ENCODE assay signal across 8 cellular contexts in genomic region chr1:72283204-72284083, GRCh38. TPM values are rescaled to one million over a fixed set of nuclear protein-coding genes. Genes with fewer than 3 reads are reported as not detected.
DNase-seq lines count a peak whose midpoint lies in the region; ATAC-seq and TF ChIP-seq lines count a peak whose summit lies in the region.

No MANE protein-coding gene starts in this region.

- peaks cover 10% of the 10 kb centered on the region for H3K27me3 ChIP-seq in BE2C
- H3K27me3 ChIP-seq in KMS-11 (ENCODE audit: insufficient read depth, low read depth), result peaks cover 9% of the 10 kb centered on the region; the same call in 1 of the 2 replicates
- no peaks in the 10 kb centered on the region for H3K27me3 ChIP-seq in Peyer's patch
- H3K27me3 ChIP-seq in mammary epithelial cell (ENCODE audit: insufficient read depth, low read length), result no peaks in the 10 kb centered on the region
- H3K27me3 ChIP-seq in iPS-15b (ENCODE audit: control insufficient read depth, insufficient read depth, low read length), result peaks cover 46% of the 10 kb centered on the region
- H3K27me3 ChIP-seq in rectal smooth muscle tissue (ENCODE audit: control insufficient read depth, insufficient read depth, low read length), result no peaks in the 10 kb centered on the region

- intact Hi-C loops in mammary epithelial cell (cut with micrococcal nuclease), result loop anchor here (1.0 to 10.0 kb wide), 9 partner anchors 23 to 1199 kb away; partner anchors contain the start of gene ZRANB2

- under 1% methylated on average over 37 of the region's 59 CpGs for WGBS in mammary epithelial cell (ENCODE audit: low coverage, missing lambda C conversion rate)

- CTCF ChIA-PET in mammary epithelial cell (lab: Charles Lee; ENCODE audit: low non-redundant PET), result no interaction called here

- dilution Hi-C loops in mammary epithelial cell (cut with HindIII; ENCODE audit: low sequenced_read_pairs), result no loop called here

- in situ Hi-C loops in mammary epithelial cell (cut with MboI; ENCODE audit: low sequenced_read_pairs in 2 of 2), result no loop called here

- peak overlapping the region; percentile 76 for H3K4me2 ChIP-seq in KMS-11
- H3K4me2 ChIP-seq in mammary epithelial cell (ENCODE audit: insufficient read depth, low read depth, low read length), result peak overlapping the region; percentile 100

- H3K27ac ChIP-seq in KMS-11, result peak overlapping the region; percentile 43
- peak overlapping the region; percentile 61 to 90 (median 69) for H3K27ac ChIP-seq in Peyer's patch
- H3K27ac ChIP-seq in mammary epithelial cell (ENCODE audit: insufficient read depth, low read depth, low read length), result peak overlapping the region; percentile 89
- H3K27ac ChIP-seq in rectal smooth muscle tissue (ENCODE audit: low read depth, low read length), result peak overlapping the region; percentile 98

- H3K4me1 ChIP-seq in BE2C (no peaks in the 10 kb centered on the region), KMS-11 (ENCODE audit: low read depth, poor library complexity, severe bottlenecking) (peaks cover 7% of the 10 kb centered on the region), Peyer's patch (no peaks in the 10 kb centered on the region), mammary epithelial cell (ENCODE audit: insufficient read depth, low read length) (peaks cover 15% of the 10 kb centered on the region), iPS-15b (ENCODE audit: control insufficient read depth, insufficient read depth, low read length) (peaks cover 6% of the 10 kb centered on the region), rectal smooth muscle tissue (ENCODE audit: control insufficient read depth, insufficient read depth, low read length) (peaks cover 7% of the 10 kb centered on the region)

- DNase-seq in BE2C (peak; percentile 38), Peyer's patch (peak in 2 of 3 donors; percentile 54 to 57), mammary epithelial cell (peak; percentile 73), germinal center (ENCODE audit: low spot score) (no peak)

- no peaks in the 10 kb centered on the region for H3K36me3 ChIP-seq in BE2C
- no peaks in the 10 kb centered on the region for H3K36me3 ChIP-seq in KMS-11 (ENCODE audit: insufficient read depth)
- no peaks in the 10 kb centered on the region for H3K36me3 ChIP-seq in Peyer's patch
- H3K36me3 ChIP-seq in mammary epithelial cell (ENCODE audit: insufficient read depth, low read length), result no peaks in the 10 kb centered on the region
- H3K36me3 ChIP-seq in iPS-15b (ENCODE audit: control insufficient read depth, insufficient read depth, low read length), result no peaks in the 10 kb centered on the region
- no peaks in the 10 kb centered on the region for H3K36me3 ChIP-seq in rectal smooth muscle tissue (ENCODE audit: control insufficient read depth, insufficient read depth, low read length)

- H3K9ac ChIP-seq in KMS-11 (peak overlapping the region; percentile 59; the same call in 1 of the 2 replicates), mammary epithelial cell (ENCODE audit: insufficient read depth, low read length) (peak overlapping the region; percentile 93), iPS-15b (ENCODE audit: low read depth, low read length) (peak overlapping the region; percentile 41), rectal smooth muscle tissue (ENCODE audit: low read length) (peak overlapping the region; percentile 66)

- BruUV-seq in mammary epithelial cell (replicated peaks; lab: Mats Ljungman, UMichigan), result TSS peak; percentile 73

- H3K79me2 ChIP-seq in KMS-11 (ENCODE audit: insufficient read depth, low read depth) (no peaks in the 10 kb centered on the region), mammary epithelial cell (ENCODE audit: insufficient read depth, low read length) (no peaks in the 10 kb centered on the region)

- peak overlapping the region; percentile 71 for H3K4me3 ChIP-seq in BE2C (ENCODE audit: low read depth, low read length)
- H3K4me3 ChIP-seq in KMS-11 (IDR thresholded peaks at IDR 0.05; ENCODE audit: insufficient read depth, low read depth, low read length), result no peak overlapping the region
- H3K4me3 ChIP-seq in Peyer's patch, result peak overlapping the region; percentile 36 to 63 (median 50)
- peak overlapping the region; percentile 63 to 78 (median 70) for H3K4me3 ChIP-seq in mammary epithelial cell (replicated peaks in 1 of 3; ENCODE audit: insufficient read depth in 1 of 3, low read depth in 2 of 3, low read length in 3 of 3)
- peak overlapping the region; percentile 91 for H3K4me3 ChIP-seq in iPS-15b (ENCODE audit: low read depth, low read length)
- H3K4me3 ChIP-seq in rectal smooth muscle tissue (ENCODE audit: low read length), result peak overlapping the region; percentile 92

- TF ChIP-seq POLR2A in Peyer's patch (IDR thresholded peaks at IDR 0.05), result no peak

- H4K20me1 ChIP-seq in KMS-11 (ENCODE audit: insufficient read depth) (no peaks in the 10 kb centered on the region), mammary epithelial cell (ENCODE audit: insufficient read depth, low read length) (no peaks in the 10 kb centered on the region)

- ATAC-seq in GM19395 (IDR thresholded peaks at IDR 0.05; ENCODE audit: unreplicated experiment), result peak; percentile 10

- H2AFZ ChIP-seq in KMS-11 (ENCODE audit: low read depth), result peak overlapping the region; percentile 96
- peak overlapping the region; percentile 100 for H2AFZ ChIP-seq in mammary epithelial cell (ENCODE audit: low read depth, low read length)

- TF ChIP-seq CTCF in BE2C (IDR thresholded peaks at IDR 0.05; ENCODE audit: low read depth, low read length), result no peak
- TF ChIP-seq CTCF in KMS-11 (conservative IDR thresholded peaks at IDR 0.05; ENCODE audit: low read depth, low read length), result no peak
- TF ChIP-seq CTCF in Peyer's patch (IDR thresholded peaks at IDR 0.05), result no peak
- TF ChIP-seq CTCF in mammary epithelial cell (conservative IDR thresholded peaks at IDR 0.05 in 1 of 2, IDR thresholded peaks at IDR 0.05 in 1 of 2; ENCODE audit: extremely low read depth in 1 of 2, insufficient read depth in 1 of 2, low read depth in 1 of 2, low read length in 2 of 2), result no peak

- no peaks in the 10 kb centered on the region for H3K9me3 ChIP-seq in BE2C
- no peaks in the 10 kb centered on the region for H3K9me3 ChIP-seq in Peyer's patch
- H3K9me3 ChIP-seq in mammary epithelial cell (replicated peaks; ENCODE audit: insufficient read depth, low read length), result no peaks in the 10 kb centered on the region
- no peaks in the 10 kb centered on the region for H3K9me3 ChIP-seq in iPS-15b (ENCODE audit: control insufficient read depth, insufficient read depth, low read length)

RNA-seq across cellular contexts. Expression of gene NEGR1, which starts 1.1 kb away (rescaled TPM):
- 0.19 TPM for polyA plus RNA-seq in BE2C (2012; ENCODE audit: insufficient read depth, insufficient read length, low read depth)
- 1 to 10 TPM; 1.6 to 4.7 (median 2.3) TPM for total RNA-seq in Peyer's patch
- total RNA-seq in mammary epithelial cell, result 1 to 10 TPM in 1 of 2 donors, under 1 TPM in 1; 0.17 to 2.0 TPM
- polyA plus RNA-seq in mammary epithelial cell, result 0.19 TPM
- 0.10 TPM for polyA minus RNA-seq in mammary epithelial cell

Comparison
In these comparisons a context has a peak if more than half of its experiments do, and no peak if none do; other contexts are left out.
1. H3K27ac ChIP-seq: peak in every context shown above with its lines; median percentile 98 in rectal smooth muscle tissue; 89 in mammary epithelial cell; 69 in Peyer's patch; 43 in KMS-11.
2. H3K9ac ChIP-seq: peak in every context shown above with its lines; median percentile 93 in mammary epithelial cell; 66 in rectal smooth muscle tissue; 59 in KMS-11; 41 in iPS-15b.